In genomic region chr17:5800646-5801045, GRCh38 we compare ENCODE assay signal across 17 cellular contexts.
"Had no signal": no experiment of that assay in that cellular context is flagged by ENCODE, and none has a peak within 500 bp of the region (broad histone marks: within the 10 kb centered on the region; RNA-seq: fewer than 3 reads in every experiment).

No MANE protein-coding gene starts in this region.

- H3K4me1 ChIP-seq: body of pancreas, heart right ventricle, lower lobe of right lung, parathyroid adenoma, spleen, upper lobe of right lung had no signal

- H3K79me2 ChIP-seq: parathyroid adenoma had no signal

- H3K4me3 ChIP-seq: body of pancreas, heart right ventricle, lower lobe of right lung, spleen, upper lobe of right lung had no signal

- H3K36me3 ChIP-seq: heart right ventricle, lower lobe of right lung, spleen, upper lobe of right lung had no signal

- H2AFZ ChIP-seq: parathyroid adenoma had no signal

- H3K9me3 ChIP-seq: body of pancreas, lower lobe of right lung, upper lobe of right lung had no signal

- DNase-seq: activated CD4-positive, alpha-beta T cell treated with anti-CD3 and anti-CD28 coated beads, Interleukin-2, amount 10 ng/mL, durations not matched to agents 7 days and 5 days; activated CD8-positive, alpha-beta memory T cell treated with anti-CD3 and anti-CD28 coated beads, Interleukin-2, amount 50 U/mL, for 4 hours; activated naive CD4-positive, alpha-beta T cell treated with anti-CD3 and anti-CD28 coated beads for 36 hours; activated T-cell treated with anti-CD3 and anti-CD28 coated beads, Interleukin-2, amount 50 U/mL, for 4 hours; body of pancreas; heart right ventricle; left cardiac atrium; lower lobe of right lung; spleen; stimulated activated CD4-positive, alpha-beta T cell treated with anti-CD3 and anti-CD28 coated beads, Interleukin-4, amount 100 ng/mL, for 4 hours; stimulated activated naive CD4-positive, alpha-beta T cell; T-helper 1 cell; T-helper 9 cell; upper lobe of right lung had no signal

- H3K36me3 Mint-ChIP-seq: mesothelial cell of epicardium; natural killer cell treated with Interleukin-12 subunit alpha and Interleukin-12 subunit beta and Interleukin-15 and Interleukin-18, amount 100 ng/mL, for 72 hours had no signal

- H3K27ac Mint-ChIP-seq: activated CD4-positive, alpha-beta T cell treated with anti-CD3 and anti-CD28 coated beads, Interleukin-2, amount 10 ng/mL, durations not matched to agents 7 days and 5 days; activated naive CD4-positive, alpha-beta T cell treated with anti-CD3 and anti-CD28 coated beads for 36 hours; mesothelial cell of epicardium; natural killer cell treated with Interleukin-12 subunit alpha and Interleukin-12 subunit beta and Interleukin-15 and Interleukin-18, amount 100 ng/mL, for 72 hours had no signal

- H3K9me3 Mint-ChIP-seq: activated CD4-positive, alpha-beta T cell treated with anti-CD3 and anti-CD28 coated beads, Interleukin-2, amount 10 ng/mL, durations not matched to agents 7 days and 5 days; activated naive CD4-positive, alpha-beta T cell treated with anti-CD3 and anti-CD28 coated beads for 36 hours; activated T-cell treated with anti-CD3 and anti-CD28 coated beads, Interleukin-2, amount 50 U/mL, for 4 hours; natural killer cell treated with Interleukin-12 subunit alpha and Interleukin-12 subunit beta and Interleukin-15 and Interleukin-18, amount 100 ng/mL, for 72 hours had no signal

- H3K9ac ChIP-seq: parathyroid adenoma had no signal

- H3K4me3 Mint-ChIP-seq: activated CD4-positive, alpha-beta T cell treated with anti-CD3 and anti-CD28 coated beads, Interleukin-2, amount 10 ng/mL, durations not matched to agents 7 days and 5 days; activated naive CD4-positive, alpha-beta T cell treated with anti-CD3 and anti-CD28 coated beads for 36 hours; activated T-cell treated with anti-CD3 and anti-CD28 coated beads, Interleukin-2, amount 50 U/mL, for 4 hours; mesothelial cell of epicardium; natural killer cell treated with Interleukin-12 subunit alpha and Interleukin-12 subunit beta and Interleukin-15 and Interleukin-18, amount 100 ng/mL, for 72 hours had no signal

- H3K4me1 Mint-ChIP-seq: activated CD4-positive, alpha-beta T cell treated with anti-CD3 and anti-CD28 coated beads, Interleukin-2, amount 10 ng/mL, durations not matched to agents 7 days and 5 days; mesothelial cell of epicardium had no signal

- H3K27me3 ChIP-seq: body of pancreas had no signal

- H3K27ac ChIP-seq: body of pancreas, heart right ventricle, lower lobe of right lung, parathyroid adenoma, spleen, upper lobe of right lung had no signal
